In the genomic region with DNA sequence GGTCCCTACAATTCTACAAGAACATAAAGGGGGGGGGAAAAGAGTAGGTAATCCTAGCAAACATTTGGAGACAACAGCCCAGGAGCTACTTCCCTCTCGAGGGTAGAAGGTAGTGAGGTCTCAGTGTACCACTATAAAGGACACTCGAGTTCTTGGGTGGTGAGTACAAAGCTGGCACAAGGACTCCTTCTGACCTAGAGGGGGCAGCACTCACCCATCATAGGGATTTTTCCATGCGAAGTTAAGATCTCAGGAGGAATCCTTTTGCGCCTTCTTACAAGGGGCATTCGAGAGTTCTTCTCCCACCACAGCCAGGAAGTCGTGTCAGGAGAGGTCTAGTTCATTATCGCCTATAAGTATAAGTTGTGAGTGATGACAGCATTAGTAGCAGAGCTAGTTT, we compare ENCODE assay signal across 8 cellular contexts.
DNase-seq lines count a peak whose midpoint lies in the region; ATAC-seq and TF ChIP-seq lines count a peak whose summit lies in the region.

No MANE protein-coding gene starts in this region.

- peak; percentile 49 for TF ChIP-seq CTCF in AG10803 (conservative IDR thresholded peaks at IDR 0.05; ENCODE audit: low read length)
- TF ChIP-seq CTCF in WI38 (IDR thresholded peaks at IDR 0.05; ENCODE audit: low read depth, low read length), result peak; percentile 50

- no peak overlapping the region for H3K4me3 ChIP-seq in AG10803 (ENCODE audit: low read length)
- H3K4me3 ChIP-seq in WI38 (ENCODE audit: low read depth, low read length), result no peak overlapping the region
- H3K4me3 ChIP-seq in effector memory CD4-positive, alpha-beta T cell (ENCODE audit: insufficient read depth, low read depth, low read length, poor library complexity, severe bottlenecking), result no peak overlapping the region

- CTCF ChIA-PET in HEK293T (lab: Yijun Ruan, JAX), result interaction anchor here (0.7 to 2.7 kb wide), 7 partner anchors 9 to 342 kb away, joined by 3 to 20 read pairs (median 3); no protein-coding TSS in a partner anchor

- H3K27ac ChIP-seq in effector memory CD4-positive, alpha-beta T cell (ENCODE audit: insufficient read depth, low read length, poor library complexity, severe bottlenecking), result no peak overlapping the region

- H3K27me3 ChIP-seq in effector memory CD4-positive, alpha-beta T cell (replicated peaks; ENCODE audit: control insufficient read depth, insufficient read depth, low read length, poor library complexity, severe bottlenecking), result no peaks in the 10 kb centered on the region

- POLR2A ChIA-PET in HEK293T (lab: Yijun Ruan, JAX), result no interaction called here

- no peak for ATAC-seq in HG03135 (IDR thresholded peaks at IDR 0.05; ENCODE audit: unreplicated experiment)

- DNase-seq in AG10803 (ENCODE audit: low read depth) (peak; percentile 53), HEK293T (ENCODE audit: extremely low spot score) (peak; percentile 55), inferior parietal cortex (ENCODE audit: extremely low spot score) (peak; percentile 82), UCSD-AML1 (lab: John Stamatoyannopoulos, UW; ENCODE audit: unreplicated experiment) (no peak)
- DNase-seq in stimulated activated naive CD4-positive, alpha-beta T cell treated with Interleukin-2 at 50 U/mL for 16 hours (lab: John Stamatoyannopoulos, UW), result no peak
- no peak for DNase-seq in effector memory CD4-positive, alpha-beta T cell

- no peaks in the 10 kb centered on the region for H3K9me3 ChIP-seq in effector memory CD4-positive, alpha-beta T cell (ENCODE audit: control insufficient read depth, low read length)

- no peaks in the 10 kb centered on the region for H3K36me3 ChIP-seq in effector memory CD4-positive, alpha-beta T cell (ENCODE audit: control insufficient read depth, insufficient read depth, low read length)

- H3K4me1 ChIP-seq in effector memory CD4-positive, alpha-beta T cell (ENCODE audit: control insufficient read depth, insufficient read depth, low read length, poor library complexity, severe bottlenecking), result no peaks in the 10 kb centered on the region

TF ChIP-seq in HEK293T, 16 proteins besides CTCF, POLR2A, EP300 and RAD21:
- TF ChIP-seq TARDBP (IDR thresholded peaks at IDR 0.05), result no peak
- no peak for TF ChIP-seq ZNF384 (IDR thresholded peaks at IDR 0.05)
- TF ChIP-seq SUZ12 (IDR thresholded peaks at IDR 0.05), result no peak
- TF ChIP-seq FOXM1 (IDR thresholded peaks at IDR 0.05; ENCODE audit: borderline replicate concordance), result no peak
- TF ChIP-seq ELF4 (IDR thresholded peaks at IDR 0.05), result no peak
- TF ChIP-seq FOXA1 (IDR thresholded peaks at IDR 0.05), result no peak
- no peak for TF ChIP-seq CTBP1 (IDR thresholded peaks at IDR 0.05; ENCODE audit: borderline replicate concordance)

Comparison
In these comparisons a context has a peak if more than half of its experiments do, and no peak if none do; other contexts are left out.
1. DNase-seq: peak in AG10803 (single experiment), HEK293T (single experiment) and inferior parietal cortex (single experiment); none in stimulated activated naive CD4-positive, alpha-beta T cell treated with Interleukin-2 at 50 U/mL for 16 hours (single experiment), UCSD-AML1 (single experiment) and effector memory CD4-positive, alpha-beta T cell (0 of 3).